ENCODE assay signal across 10 cellular contexts in genomic region chr19:43439183-43440063, GRCh38. TPM values are rescaled to one million over a fixed set of nuclear protein-coding genes. Genes with fewer than 3 reads are reported as not detected.
DNase-seq lines count a peak whose midpoint lies in the region; ATAC-seq and TF ChIP-seq lines count a peak whose summit lies in the region.
"Had no signal": no experiment of that assay in that cellular context is flagged by ENCODE, and none has a peak within 500 bp of the region (broad histone marks: within the 10 kb centered on the region; RNA-seq: fewer than 3 reads in every experiment).

No MANE protein-coding gene starts in this region.

- H3K27ac ChIP-seq in lower lobe of right lung (peak overlapping the region; percentile 12), endodermal cell (ENCODE audit: low read depth, low read length) (no peak overlapping the region)

- H3K27me3 ChIP-seq in lower lobe of right lung (ENCODE audit: low read depth) (no peaks in the 10 kb centered on the region), endodermal cell (ENCODE audit: control insufficient read depth, insufficient read depth, low read length, poor library complexity, severe bottlenecking) (no peaks in the 10 kb centered on the region)

- peak overlapping the region; percentile 14 for H3K27ac Mint-ChIP-seq in activated T-helper 17 cell treated with anti-CD3 and anti-CD28 coated beads, Interleukin-2, amount 50 U/mL, for 72 hours
- no peak overlapping the region for H3K27ac Mint-ChIP-seq in endodermal cell

- no peaks in the 10 kb centered on the region for H3K36me3 Mint-ChIP-seq in activated T-helper 17 cell treated with anti-CD3 and anti-CD28 coated beads, Interleukin-2, amount 50 U/mL, for 72 hours (ENCODE audit: low read depth)
- no peaks in the 10 kb centered on the region for H3K36me3 Mint-ChIP-seq in endodermal cell (ENCODE audit: low read depth)

- H3K36me3 ChIP-seq in lower lobe of right lung: no peaks in the 10 kb centered on the region
- no peaks in the 10 kb centered on the region for H3K36me3 ChIP-seq in endodermal cell (ENCODE audit: control insufficient read depth, insufficient read depth, low read length)

- H3K9me3 ChIP-seq in lower lobe of right lung (no peaks in the 10 kb centered on the region), endodermal cell (ENCODE audit: control insufficient read depth, low read length) (no peaks in the 10 kb centered on the region)

- H3K27me3 Mint-ChIP-seq in activated T-helper 17 cell treated with anti-CD3 and anti-CD28 coated beads, Interleukin-2, amount 50 U/mL, for 72 hours: no peaks in the 10 kb centered on the region
- peaks cover 10% of the 10 kb centered on the region for H3K27me3 Mint-ChIP-seq in endodermal cell (ENCODE audit: insufficient read depth)

- DNase-seq in EL (peak; percentile 56), NCI-H748 (lab: John Stamatoyannopoulos, UW; ENCODE audit: unreplicated experiment) (peak; percentile 61), lower lobe of right lung (no peak), endodermal cell (no peak)
- DNase-seq: NCI-H774, occipital lobe had no signal

- H3K4me3 ChIP-seq in lower lobe of right lung (no peak overlapping the region), endodermal cell (ENCODE audit: low read length) (no peak overlapping the region)

- peak overlapping the region; percentile 65 for H3K4me3 Mint-ChIP-seq in activated T-helper 17 cell treated with anti-CD3 and anti-CD28 coated beads, Interleukin-2, amount 50 U/mL, for 72 hours
- H3K4me3 Mint-ChIP-seq in endodermal cell: no peak overlapping the region

- H3K4me1 ChIP-seq in lower lobe of right lung (peaks cover 16% of the 10 kb centered on the region), endodermal cell (ENCODE audit: control insufficient read depth, insufficient read depth, low read length) (no peaks in the 10 kb centered on the region)

- TF ChIP-seq CTCF in lower lobe of right lung (IDR thresholded peaks at IDR 0.05) (no peak), endodermal cell (conservative IDR thresholded peaks at IDR 0.05) (no peak)

- intact Hi-C loops in lower lobe of right lung (cut with DNase I): no loop called here

- 93 to 94% methylated on average over 4 to 9 of the region's 13 CpGs for WGBS in endodermal cell (ENCODE audit: insufficient coverage in 1 of 2, insufficient read length in 1 of 2), 2 experiments

- no peak overlapping the region for H3K9ac ChIP-seq in endodermal cell (ENCODE audit: extremely low read depth, low read length, poor library complexity, severe bottlenecking)

- no peaks in the 10 kb centered on the region for H3K9me3 Mint-ChIP-seq in activated T-helper 17 cell treated with anti-CD3 and anti-CD28 coated beads, Interleukin-2, amount 50 U/mL, for 72 hours
- H3K9me3 Mint-ChIP-seq in endodermal cell: no peaks in the 10 kb centered on the region

- ATAC-seq in activated T-helper 17 cell treated with anti-CD3 and anti-CD28 coated beads, Interleukin-2, amount 50 U/mL, for 72 hours (replicated peaks): peak; percentile 84
- ATAC-seq in lower lobe of right lung (peak; percentile 53 to 58), GM18858 (IDR thresholded peaks at IDR 0.05; ENCODE audit: unreplicated experiment) (no peak), HG03097 (IDR thresholded peaks at IDR 0.05; ENCODE audit: low FRiP score, unreplicated experiment) (no peak), HG03196 (IDR thresholded peaks at IDR 0.05; ENCODE audit: unreplicated experiment) (no peak)

- peaks cover 24% of the 10 kb centered on the region for H3K4me1 Mint-ChIP-seq in activated T-helper 17 cell treated with anti-CD3 and anti-CD28 coated beads, Interleukin-2, amount 50 U/mL, for 72 hours
- no peaks in the 10 kb centered on the region for H3K4me1 Mint-ChIP-seq in endodermal cell

RNA-seq across cellular contexts. Expression of gene TEX101, which starts 24.7 kb away (rescaled TPM):
- total RNA-seq in activated T-helper 17 cell treated with anti-CD3 and anti-CD28 coated beads, Interleukin-2, amount 50 U/mL, for 72 hours: not detected
- total RNA-seq in lower lobe of right lung: not detected
- total RNA-seq in endodermal cell: under 1 TPM in 1 of 2 donors, not detected in 1; 0.59 TPM
- not detected for polyA plus RNA-seq in endodermal cell (2013, experiment 1 of 2)
- not detected for polyA plus RNA-seq in endodermal cell (2013, experiment 2 of 2)
- total RNA-seq: occipital lobe had no signal

RNA-seq across cellular contexts. Expression of gene LYPD3, which starts 26.0 kb away (rescaled TPM):
- total RNA-seq in activated T-helper 17 cell treated with anti-CD3 and anti-CD28 coated beads, Interleukin-2, amount 50 U/mL, for 72 hours: 1 to 10 TPM; 1.0 to 3.0 TPM
- total RNA-seq in lower lobe of right lung (0.74 TPM), endodermal cell (under 1 TPM; 0.33 to 0.51 TPM)
- 1.9 TPM for polyA plus RNA-seq in endodermal cell (2013, experiment 1 of 2)
- 1.4 TPM for polyA plus RNA-seq in endodermal cell (2013, experiment 2 of 2)
- total RNA-seq: occipital lobe had no signal

Comparison
In these comparisons a context has a peak if more than half of its experiments do, and no peak if none do; other contexts are left out.
1. DNase-seq: peak in EL (single experiment) and NCI-H748 (single experiment); none in lower lobe of right lung (single experiment) and endodermal cell (single experiment).
2. ATAC-seq: peak in activated T-helper 17 cell treated with anti-CD3 and anti-CD28 coated beads, Interleukin-2, amount 50 U/mL, for 72 hours (single experiment) and lower lobe of right lung (2 of 2); none in GM18858 (single experiment), HG03097 (single experiment) and HG03196 (single experiment).